ENCODE assay signal across 38 cellular contexts in genomic region chr12:56392331-56392730, GRCh38. TPM values are rescaled to one million over a fixed set of nuclear protein-coding genes. Genes with fewer than 3 reads are reported as not detected.
"Had no signal": no experiment of that assay in that cellular context is flagged by ENCODE, and none has a peak within 500 bp of the region (broad histone marks: within the 10 kb centered on the region; RNA-seq: fewer than 3 reads in every experiment).

No MANE protein-coding gene starts in this region.

- DNase-seq: Kasumi-1, MG63, MM.1S, MV-4-11, NCI-H1048, NCI-H1092, NCI-H1092 treated with DMSO at 0.1 percent for 48 hours, NCI-H1105, NCI-H1105 treated with DMSO at 0.1 percent for 48 hours, NCI-H1417, NCI-H1417 treated with DMSO at 0.1 percent for 48 hours, NCI-H1436, NCI-H1436 treated with DMSO at 0.1 percent for 48 hours, NCI-H146, NCI-H1694, NCI-H1694 treated with DMSO at 0.1 percent for 48 hours, NCI-H187, NCI-H187 treated with DMSO at 0.1 percent for 48 hours, NCI-H1930, NCI-H2029, NCI-H2029 treated with DMSO at 0.1 percent for 48 hours, NCI-H2081, NCI-H2081 treated with DMSO at 0.1 percent for 48 hours, NCI-H2107, NCI-H2171, NCI-H2171 treated with DMSO at 0.1 percent for 48 hours, NCI-H2227 treated with DMSO at 0.1 percent for 48 hours, NCI-H226, NCI-H345, NCI-H446, NCI-H446 treated with DMSO at 0.1 percent for 48 hours, NCI-H510A, NCI-H510A treated with DMSO at 0.1 percent for 48 hours, NCI-H524 had no signal

- H3K27me3 ChIP-seq: MG63 had no signal

- H3K4me3 ChIP-seq: MG63 had no signal

- H3K36me3 ChIP-seq: MG63 had no signal

RNA-seq across cellular contexts. Expression of gene APOF, which starts 29.7 kb away (rescaled TPM):
- total RNA-seq: LHCN-M2, M059J, MCF 10A, NCI-H460 had no signal

RNA-seq across cellular contexts. Expression of gene IL23A, which starts 53.6 kb away (rescaled TPM):
- total RNA-seq: M059J had no signal
